Comparison of ENCODE assay signal across 32 cellular contexts in genomic region chr2:26646986-26647672, GRCh38. TPM values are rescaled to one million over a fixed set of nuclear protein-coding genes. Genes with fewer than 3 reads are reported as not detected.
A peak's percentile ranks its signal among the peaks of the same experiment; 100 is the strongest.
DNase-seq lines count a peak whose midpoint lies in the region; ATAC-seq and TF ChIP-seq lines count a peak whose summit lies in the region.
"Had no signal": no experiment of that assay in that cellular context is flagged by ENCODE, and none has a peak within 500 bp of the region (broad histone marks: within the 10 kb centered on the region; RNA-seq: fewer than 3 reads in every experiment).

No MANE protein-coding gene starts in this region.

- TF ChIP-seq CTCF in neural crest cell (conservative IDR thresholded peaks at IDR 0.05): no peak

- DNase-seq in activated CD8-positive, alpha-beta memory T cell treated with anti-CD3 and anti-CD28 coated beads, Interleukin-2, amount 10 ng/mL, durations not matched to agents 7 days and 5 days: peak; percentile 19
- DNase-seq in activated CD8-positive, alpha-beta memory T cell treated with anti-CD3 and anti-CD28 coated beads for 24 hours: no peak
- peak; percentile 50 for DNase-seq in ecto neural progenitor cell (ENCODE audit: low spot score)
- no peak for DNase-seq in neural crest cell (ENCODE audit: low read depth, low spot score)
- DNase-seq in stimulated activated effector memory CD8-positive, alpha-beta T cell treated with anti-CD3 and anti-CD28 coated beads, Interleukin-12 subunit alpha, Interleukin-12 subunit beta, amount 100 ng/mL, for 72 hours (ENCODE audit: low spot score in 2 of 2): no peak
- no peak for DNase-seq in activated T-helper 2 cell treated with anti-CD3 and anti-CD28 coated beads, Interferon-gamma antibody, Interleukin-2, Interleukin-4, amounts not matched to agents 10 μg/mL and 5 μg/mL and 100 μg/mL, durations not matched to agents 14 hours and 24 hours and 36 hours (ENCODE audit: low spot score)
- DNase-seq in caudate nucleus (lab: John Stamatoyannopoulos, UW): no peak
- no peak for DNase-seq in NCI-H446 treated with DMSO at 0.1 percent for 48 hours (lab: John Stamatoyannopoulos, UW)
- DNase-seq: activated CD4-positive, alpha-beta T cell treated with anti-CD3 and anti-CD28 coated beads, Interleukin-2, amount 10 ng/mL, durations not matched to agents 24 days and 14 days; activated naive CD4-positive, alpha-beta T cell; activated naive CD8-positive, alpha-beta T cell treated with anti-CD3 and anti-CD28 coated beads, Interleukin-2, amount 50 U/mL, for 24 hours; activated T-cell treated with anti-CD3 and anti-CD28 coated beads, Interleukin-2, amount 50 U/mL, for 72 hours; C1 segment of cervical spinal cord; central memory CD4-positive, alpha-beta T cell; COR-L47; NCI-H1048; NCI-H1694; NCI-H446; NCI-H82; occipital lobe; stimulated activated naive CD4-positive, alpha-beta T cell treated with Interleukin-2 at 50 U/mL for 16 hours; SW 1271; T1000 had no signal

- intact Hi-C loops in activated T-helper 2 cell treated with anti-CD3 and anti-CD28 coated beads, Interferon-gamma antibody, Interleukin-2, Interleukin-4, amounts not matched to agents 10 μg/mL and 5 μg/mL and 100 μg/mL, durations not matched to agents 14 hours and 24 hours and 36 hours (cut with micrococcal nuclease): no loop called here

- CTCF ChIA-PET in activated CD8-positive, alpha-beta memory T cell treated with anti-CD3 and anti-CD28 coated beads, Interleukin-2, amount 10 ng/mL, durations not matched to agents 7 days and 5 days (lab: Charles Lee): no interaction called here

- H3K27ac ChIP-seq in caudate nucleus (ENCODE audit: low read depth, low read length): no peak overlapping the region
- H3K27ac ChIP-seq: 22Rv1, suprapubic skin had no signal

- H3K27me3 Mint-ChIP-seq in activated CD8-positive, alpha-beta memory T cell treated with anti-CD3 and anti-CD28 coated beads, Interleukin-2, amount 10 ng/mL, durations not matched to agents 7 days and 5 days: peaks cover 43% of the 10 kb centered on the region
- H3K27me3 Mint-ChIP-seq in neural crest cell (ENCODE audit: low read depth): peaks cover 13% of the 10 kb centered on the region
- peaks cover 14% of the 10 kb centered on the region for H3K27me3 Mint-ChIP-seq in activated T-helper 2 cell treated with anti-CD3 and anti-CD28 coated beads, Interferon-gamma antibody, Interleukin-2, Interleukin-4, amounts not matched to agents 10 μg/mL and 5 μg/mL and 100 μg/mL, durations not matched to agents 14 hours and 24 hours and 36 hours (ENCODE audit: low read depth)

- no peak overlapping the region for H3K27ac Mint-ChIP-seq in activated CD8-positive, alpha-beta memory T cell treated with anti-CD3 and anti-CD28 coated beads, Interleukin-2, amount 10 ng/mL, durations not matched to agents 7 days and 5 days
- peak overlapping the region; percentile 21 for H3K27ac Mint-ChIP-seq in neural crest cell (ENCODE audit: unreplicated experiment)
- no peak overlapping the region for H3K27ac Mint-ChIP-seq in stimulated activated effector memory CD8-positive, alpha-beta T cell treated with anti-CD3 and anti-CD28 coated beads, Interleukin-12 subunit alpha, Interleukin-12 subunit beta, amount 100 ng/mL, for 72 hours
- no peak overlapping the region for H3K27ac Mint-ChIP-seq in activated T-helper 2 cell treated with anti-CD3 and anti-CD28 coated beads, Interferon-gamma antibody, Interleukin-2, Interleukin-4, amounts not matched to agents 10 μg/mL and 5 μg/mL and 100 μg/mL, durations not matched to agents 14 hours and 24 hours and 36 hours
- H3K27ac Mint-ChIP-seq: activated CD4-positive, alpha-beta T cell treated with anti-CD3 and anti-CD28 coated beads, Interleukin-2, amount 10 ng/mL, durations not matched to agents 24 days and 14 days; activated naive CD8-positive, alpha-beta T cell treated with anti-CD3 and anti-CD28 coated beads, Interleukin-2, amount 50 U/mL, for 24 hours; activated T-cell treated with anti-CD3 and anti-CD28 coated beads, Interleukin-2, amount 50 U/mL, for 72 hours had no signal

- no peaks in the 10 kb centered on the region for H3K4me1 Mint-ChIP-seq in activated CD8-positive, alpha-beta memory T cell treated with anti-CD3 and anti-CD28 coated beads, Interleukin-2, amount 10 ng/mL, durations not matched to agents 7 days and 5 days
- peaks cover 12% of the 10 kb centered on the region for H3K4me1 Mint-ChIP-seq in neural crest cell
- H3K4me1 Mint-ChIP-seq in stimulated activated effector memory CD8-positive, alpha-beta T cell treated with anti-CD3 and anti-CD28 coated beads, Interleukin-12 subunit alpha, Interleukin-12 subunit beta, amount 100 ng/mL, for 72 hours: no peaks in the 10 kb centered on the region
- H3K4me1 Mint-ChIP-seq in activated T-helper 2 cell treated with anti-CD3 and anti-CD28 coated beads, Interferon-gamma antibody, Interleukin-2, Interleukin-4, amounts not matched to agents 10 μg/mL and 5 μg/mL and 100 μg/mL, durations not matched to agents 14 hours and 24 hours and 36 hours (ENCODE audit: low read depth): no peaks in the 10 kb centered on the region
- H3K4me1 Mint-ChIP-seq: activated CD4-positive, alpha-beta T cell treated with anti-CD3 and anti-CD28 coated beads, Interleukin-2, amount 10 ng/mL, durations not matched to agents 24 days and 14 days; activated naive CD8-positive, alpha-beta T cell treated with anti-CD3 and anti-CD28 coated beads, Interleukin-2, amount 50 U/mL, for 24 hours had no signal

- H3K36me3 Mint-ChIP-seq in activated CD8-positive, alpha-beta memory T cell treated with anti-CD3 and anti-CD28 coated beads, Interleukin-2, amount 10 ng/mL, durations not matched to agents 7 days and 5 days: no peaks in the 10 kb centered on the region
- no peaks in the 10 kb centered on the region for H3K36me3 Mint-ChIP-seq in neural crest cell (ENCODE audit: low read depth)
- no peaks in the 10 kb centered on the region for H3K36me3 Mint-ChIP-seq in stimulated activated effector memory CD8-positive, alpha-beta T cell treated with anti-CD3 and anti-CD28 coated beads, Interleukin-12 subunit alpha, Interleukin-12 subunit beta, amount 100 ng/mL, for 72 hours
- H3K36me3 Mint-ChIP-seq in activated T-helper 2 cell treated with anti-CD3 and anti-CD28 coated beads, Interferon-gamma antibody, Interleukin-2, Interleukin-4, amounts not matched to agents 10 μg/mL and 5 μg/mL and 100 μg/mL, durations not matched to agents 14 hours and 24 hours and 36 hours (ENCODE audit: low read depth): no peaks in the 10 kb centered on the region

- H3K4me3 Mint-ChIP-seq in activated CD8-positive, alpha-beta memory T cell treated with anti-CD3 and anti-CD28 coated beads, Interleukin-2, amount 10 ng/mL, durations not matched to agents 7 days and 5 days: no peak overlapping the region
- no peak overlapping the region for H3K4me3 Mint-ChIP-seq in neural crest cell
- no peak overlapping the region for H3K4me3 Mint-ChIP-seq in stimulated activated effector memory CD8-positive, alpha-beta T cell treated with anti-CD3 and anti-CD28 coated beads, Interleukin-12 subunit alpha, Interleukin-12 subunit beta, amount 100 ng/mL, for 72 hours
- H3K4me3 Mint-ChIP-seq in activated T-helper 2 cell treated with anti-CD3 and anti-CD28 coated beads, Interferon-gamma antibody, Interleukin-2, Interleukin-4, amounts not matched to agents 10 μg/mL and 5 μg/mL and 100 μg/mL, durations not matched to agents 14 hours and 24 hours and 36 hours (ENCODE audit: low read depth): no peak overlapping the region
- H3K4me3 Mint-ChIP-seq: activated CD4-positive, alpha-beta T cell treated with anti-CD3 and anti-CD28 coated beads, Interleukin-2, amount 10 ng/mL, durations not matched to agents 24 days and 14 days; activated naive CD8-positive, alpha-beta T cell treated with anti-CD3 and anti-CD28 coated beads, Interleukin-2, amount 50 U/mL, for 24 hours; activated T-cell treated with anti-CD3 and anti-CD28 coated beads, Interleukin-2, amount 50 U/mL, for 72 hours had no signal

- H3K9me3 Mint-ChIP-seq in activated CD8-positive, alpha-beta memory T cell treated with anti-CD3 and anti-CD28 coated beads, Interleukin-2, amount 10 ng/mL, durations not matched to agents 7 days and 5 days (ENCODE audit: low read depth): no peaks in the 10 kb centered on the region
- no peaks in the 10 kb centered on the region for H3K9me3 Mint-ChIP-seq in neural crest cell
- no peaks in the 10 kb centered on the region for H3K9me3 Mint-ChIP-seq in stimulated activated effector memory CD8-positive, alpha-beta T cell treated with anti-CD3 and anti-CD28 coated beads, Interleukin-12 subunit alpha, Interleukin-12 subunit beta, amount 100 ng/mL, for 72 hours
- H3K9me3 Mint-ChIP-seq in activated T-helper 2 cell treated with anti-CD3 and anti-CD28 coated beads, Interferon-gamma antibody, Interleukin-2, Interleukin-4, amounts not matched to agents 10 μg/mL and 5 μg/mL and 100 μg/mL, durations not matched to agents 14 hours and 24 hours and 36 hours: no peaks in the 10 kb centered on the region
- H3K9me3 Mint-ChIP-seq: activated CD4-positive, alpha-beta T cell treated with anti-CD3 and anti-CD28 coated beads, Interleukin-2, amount 10 ng/mL, durations not matched to agents 24 days and 14 days; activated naive CD8-positive, alpha-beta T cell treated with anti-CD3 and anti-CD28 coated beads, Interleukin-2, amount 50 U/mL, for 24 hours; activated T-cell treated with anti-CD3 and anti-CD28 coated beads, Interleukin-2, amount 50 U/mL, for 72 hours had no signal

- ATAC-seq in activated CD8-positive, alpha-beta memory T cell treated with anti-CD3 and anti-CD28 coated beads, Interleukin-2, amount 10 ng/mL, durations not matched to agents 7 days and 5 days: no peak
- peak; percentile 24 for ATAC-seq in stimulated activated effector memory CD8-positive, alpha-beta T cell treated with anti-CD3 and anti-CD28 coated beads, Interleukin-12 subunit alpha, Interleukin-12 subunit beta, amount 100 ng/mL, for 72 hours
- ATAC-seq: activated naive CD8-positive, alpha-beta T cell treated with anti-CD3 and anti-CD28 coated beads, Interleukin-2, amount 50 U/mL, for 24 hours; activated T-cell treated with anti-CD3 and anti-CD28 coated beads, Interleukin-2, amount 50 U/mL, for 72 hours had no signal

RNA-seq across cellular contexts. Expression of gene CIB4, which starts 6.0 kb away (rescaled TPM):
- not detected for total RNA-seq in activated CD8-positive, alpha-beta memory T cell treated with anti-CD3 and anti-CD28 coated beads, Interleukin-2, amount 10 ng/mL, durations not matched to agents 7 days and 5 days
- not detected in 2 replicates for total RNA-seq in neural crest cell
- total RNA-seq in activated T-helper 2 cell treated with anti-CD3 and anti-CD28 coated beads, Interferon-gamma antibody, Interleukin-2, Interleukin-4, amounts not matched to agents 10 μg/mL and 5 μg/mL and 100 μg/mL, durations not matched to agents 14 hours and 24 hours and 36 hours: not detected in 2 replicates
- total RNA-seq: activated CD4-positive, alpha-beta T cell treated with anti-CD3 and anti-CD28 coated beads, Interleukin-2, amount 10 ng/mL, durations not matched to agents 24 days and 14 days; activated CD8-positive, alpha-beta memory T cell treated with anti-CD3 and anti-CD28 coated beads for 36 hours; activated T-cell treated with anti-CD3 and anti-CD28 coated beads, Interleukin-2, amount 50 U/mL, for 72 hours; dermis microvascular lymphatic vessel endothelial cell; endothelial cell of umbilical vein; frontal cortex; G401; HT-29; occipital lobe; suprapubic skin; urinary bladder had no signal

RNA-seq across cellular contexts. Expression of gene KCNK3, which starts 45.4 kb away (rescaled TPM):
- total RNA-seq in activated CD8-positive, alpha-beta memory T cell treated with anti-CD3 and anti-CD28 coated beads, Interleukin-2, amount 10 ng/mL, durations not matched to agents 7 days and 5 days: not detected
- total RNA-seq in neural crest cell: 0.58 and 0.68 TPM in 2 replicates
- not detected in 2 replicates for total RNA-seq in activated T-helper 2 cell treated with anti-CD3 and anti-CD28 coated beads, Interferon-gamma antibody, Interleukin-2, Interleukin-4, amounts not matched to agents 10 μg/mL and 5 μg/mL and 100 μg/mL, durations not matched to agents 14 hours and 24 hours and 36 hours
- total RNA-seq: activated CD4-positive, alpha-beta T cell treated with anti-CD3 and anti-CD28 coated beads, Interleukin-2, amount 10 ng/mL, durations not matched to agents 24 days and 14 days; activated CD8-positive, alpha-beta memory T cell treated with anti-CD3 and anti-CD28 coated beads for 36 hours; activated T-cell treated with anti-CD3 and anti-CD28 coated beads, Interleukin-2, amount 50 U/mL, for 72 hours; dermis microvascular lymphatic vessel endothelial cell; endothelial cell of umbilical vein; G401; HT-29 had no signal

Comparison
In these comparisons a context has a peak if more than half of its experiments do, and no peak if none do; other contexts are left out.
1. DNase-seq: peak in activated CD8-positive, alpha-beta memory T cell treated with anti-CD3 and anti-CD28 coated beads, Interleukin-2, amount 10 ng/mL, durations not matched to agents 7 days and 5 days (single experiment) and ecto neural progenitor cell (single experiment); none in activated CD8-positive, alpha-beta memory T cell treated with anti-CD3 and anti-CD28 coated beads for 24 hours (single experiment), neural crest cell (single experiment), stimulated activated effector memory CD8-positive, alpha-beta T cell treated with anti-CD3 and anti-CD28 coated beads, Interleukin-12 subunit alpha, Interleukin-12 subunit beta, amount 100 ng/mL, for 72 hours (0 of 2), activated T-helper 2 cell treated with anti-CD3 and anti-CD28 coated beads, Interferon-gamma antibody, Interleukin-2, Interleukin-4, amounts not matched to agents 10 μg/mL and 5 μg/mL and 100 μg/mL, durations not matched to agents 14 hours and 24 hours and 36 hours (single experiment), caudate nucleus (0 of 61) and NCI-H446 treated with DMSO at 0.1 percent for 48 hours (single experiment).